1 cellular context compared by ENCODE assay signal in genomic region chr9:83270116-83270515, GRCh38.
TF ChIP-seq lines count a peak whose summit lies in the region.

No MANE protein-coding gene starts in this region.

TF ChIP-seq in K562, 482 proteins besides CTCF, POLR2A, EP300 and RAD21 (continued from another document):
- TF ChIP-seq MGA (IDR thresholded peaks at IDR 0.05) (no peak), ZNF696 (CRISPR knock-in tag; conservative IDR thresholded peaks at IDR 0.05) (no peak)
